In genomic region chr3:72753495-72753894, GRCh38 we compare ENCODE assay signal across 20 cellular contexts.
DNase-seq lines count a peak whose midpoint lies in the region; ATAC-seq, FAIRE-seq and TF ChIP-seq lines count a peak whose summit lies in the region.
"Had no signal": no experiment of that assay in that cellular context is flagged by ENCODE, and none has a peak within 500 bp of the region (broad histone marks: within the 10 kb centered on the region; RNA-seq: fewer than 3 reads in every experiment).

No MANE protein-coding gene starts in this region.

- POLR2A ChIA-PET in naive thymus-derived CD8-positive, alpha-beta T cell (lab: Charles Lee): interaction anchor here (1.1 to 6.8 kb wide), 2 partner anchors 9 to 13 kb away, joined by 3 to 85 read pairs; no protein-coding TSS in a partner anchor

- H3K27me3 Mint-ChIP-seq in naive thymus-derived CD8-positive, alpha-beta T cell: no peaks in the 10 kb centered on the region

- TF ChIP-seq POLR2A in Peyer's patch (IDR thresholded peaks at IDR 0.05) (no peak), suprapubic skin (IDR thresholded peaks at IDR 0.05) (no peak)

- H3K9me3 Mint-ChIP-seq in naive thymus-derived CD8-positive, alpha-beta T cell: peaks cover 0 to 2% (median 0%) of the 10 kb centered on the region in 9 donors
- H3K9me3 Mint-ChIP-seq: H9 had no signal

- FAIRE-seq in RCC 7860 (lab: Jason Lieb, UNC): peak; percentile 74
- FAIRE-seq: GM12878 had no signal

- peaks cover 21 to 68% (median 61%) of the 10 kb centered on the region in 4 donors for H3K4me1 Mint-ChIP-seq in naive thymus-derived CD8-positive, alpha-beta T cell

- no peaks in the 10 kb centered on the region for H3K9me3 ChIP-seq in Peyer's patch
- no peaks in the 10 kb centered on the region for H3K9me3 ChIP-seq in suprapubic skin

- peak; percentile 23 for DNase-seq in COLO668 (lab: John Stamatoyannopoulos, UW; ENCODE audit: unreplicated experiment)
- peak; percentile 34 for DNase-seq in RCC 7860 (ENCODE audit: low spot score)
- DNase-seq in kidney tubule cell (ENCODE audit: low spot score): peak; percentile 72
- DNase-seq in naive thymus-derived CD8-positive, alpha-beta T cell: no peak
- DNase-seq in stimulated activated CD4-positive, alpha-beta T cell treated with anti-CD3 and anti-CD28 coated beads, Interleukin-2, amount 100 ng/mL, for 48 hours: no peak
- DNase-seq in Peyer's patch: no peak
- DNase-seq in NOMO-1 treated with dmso at 0.1 percent for 144 hours (lab: John Stamatoyannopoulos, UW; ENCODE audit: unreplicated experiment): no peak
- no peak for DNase-seq in suprapubic skin (ENCODE audit: low spot score in 2 of 2)
- DNase-seq: DMS79, H9, IMR-90, Kasumi-1, NCI-H1417, NCI-H1930, NCI-H2227 treated with DMSO at 0.1 percent for 48 hours, NCI-H524 treated with DMSO at 0.1 percent for 48 hours, SHP77 had no signal

- no peaks in the 10 kb centered on the region for H3K36me3 ChIP-seq in Peyer's patch
- H3K36me3 ChIP-seq in suprapubic skin: peaks cover 4% of the 10 kb centered on the region

- TF ChIP-seq CTCF in Peyer's patch (IDR thresholded peaks at IDR 0.05) (no peak), suprapubic skin (IDR thresholded peaks at IDR 0.05) (no peak)

- no peak overlapping the region for H3K4me3 Mint-ChIP-seq in naive thymus-derived CD8-positive, alpha-beta T cell
- H3K4me3 Mint-ChIP-seq: H9 had no signal

- H3K27ac ChIP-seq in Peyer's patch (peak overlapping the region in 1 of 4 donors; percentile 64), suprapubic skin (no peak overlapping the region)
- H3K27ac ChIP-seq: BLaER1 had no signal

- H3K27me3 ChIP-seq in Peyer's patch (no peaks in the 10 kb centered on the region), suprapubic skin (no peaks in the 10 kb centered on the region)
- H3K27me3 ChIP-seq: BLaER1 had no signal

- H3K4me1 ChIP-seq in Peyer's patch: peaks cover 0 to 10% (median 4%) of the 10 kb centered on the region in 4 donors
- H3K4me1 ChIP-seq in suprapubic skin: no peaks in the 10 kb centered on the region

- peak overlapping the region in 6 of 10 donors; percentile 7 to 93 (median 22) for H3K27ac Mint-ChIP-seq in naive thymus-derived CD8-positive, alpha-beta T cell

- 92% methylated on average over 5 of the region's 5 CpGs for WGBS in suprapubic skin

- ATAC-seq in naive thymus-derived CD8-positive, alpha-beta T cell: no peak
- ATAC-seq: GM12878, SK-N-SH treated with all-trans-retinoic acid at 6 μM for 48 hours had no signal

- H3K4me3 ChIP-seq in Peyer's patch: no peak overlapping the region
- no peak overlapping the region for H3K4me3 ChIP-seq in suprapubic skin
- H3K4me3 ChIP-seq: BLaER1, GM12878 had no signal

- H3K36me3 Mint-ChIP-seq in naive thymus-derived CD8-positive, alpha-beta T cell: peaks cover 0 to 23% (median 7%) of the 10 kb centered on the region in 3 donors

- no peak for TF ChIP-seq EP300 in suprapubic skin (IDR thresholded peaks at IDR 0.05)

Comparison
In these comparisons a context has a peak if more than half of its experiments do, and no peak if none do; other contexts are left out.
1. DNase-seq: peak in COLO668 (single experiment), RCC 7860 (single experiment) and kidney tubule cell (single experiment); none in naive thymus-derived CD8-positive, alpha-beta T cell (0 of 10), stimulated activated CD4-positive, alpha-beta T cell treated with anti-CD3 and anti-CD28 coated beads, Interleukin-2, amount 100 ng/mL, for 48 hours (0 of 2), Peyer's patch (0 of 3), NOMO-1 treated with dmso at 0.1 percent for 144 hours (single experiment) and suprapubic skin (0 of 2).